ENCODE assay signal across 15 cellular contexts in the genomic region with DNA sequence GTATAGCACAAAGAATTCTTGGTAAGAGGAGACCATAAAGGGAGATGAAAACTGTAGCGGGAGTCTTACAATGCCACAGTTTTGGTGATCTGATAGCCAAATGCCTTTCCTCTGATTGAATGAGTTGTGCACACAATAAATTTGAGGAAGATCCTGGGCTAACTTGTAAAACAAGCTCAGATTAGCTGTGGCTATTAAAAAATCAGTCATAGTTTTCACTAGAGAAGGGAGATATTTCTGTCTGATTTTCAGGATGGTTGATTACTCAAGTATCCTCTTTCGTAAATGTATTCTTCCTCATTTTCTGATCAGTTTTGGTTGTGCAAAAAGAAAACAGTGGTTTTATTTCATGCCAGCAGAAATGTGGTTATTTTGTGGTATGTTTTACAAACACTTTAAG. TPM values are rescaled to one million over a fixed set of nuclear protein-coding genes. Genes with fewer than 3 reads are reported as not detected.
DNase-seq lines count a peak whose midpoint lies in the region; TF ChIP-seq lines count a peak whose summit lies in the region.
"Had no signal": no experiment of that assay in that cellular context is flagged by ENCODE, and none has a peak within 500 bp of the region (broad histone marks: within the 10 kb centered on the region; RNA-seq: fewer than 3 reads in every experiment).

No MANE protein-coding gene starts in this region.

- peak overlapping the region; percentile 3 to 60 (median 48) for H3K27ac ChIP-seq in thyroid gland
- H3K27ac ChIP-seq: psoas muscle, tibial nerve had no signal

- peaks cover 24% of the 10 kb centered on the region in 2 donors for H3K4me1 ChIP-seq in thyroid gland
- H3K4me1 ChIP-seq: psoas muscle, tibial nerve had no signal

- DNase-seq in HFFc6 (peak; percentile 73), OCI-M1 (lab: John Stamatoyannopoulos, UW) (peak; percentile 40), fibroblast of gingiva (ENCODE audit: low read depth) (peak; percentile 34), thyroid gland (no peak), NCI-H82 (lab: John Stamatoyannopoulos, UW) (no peak), ecto neural progenitor cell (ENCODE audit: low spot score) (no peak)
- no peak for DNase-seq in stimulated activated CD4-positive, alpha-beta T cell treated with anti-CD3 and anti-CD28 coated beads, Interleukin-4, amount 100 ng/mL, for 1 hour
- DNase-seq: activated CD4-positive, alpha-beta T cell treated with anti-CD3 and anti-CD28 coated beads, Interleukin-2, amount 50 U/mL, for 1 hour; activated T-cell treated with anti-CD3 and anti-CD28 coated beads, Interleukin-2, amount 50 U/mL, for 72 hours; CD8-positive, alpha-beta memory T cell; heart right ventricle; NCI-H1048; psoas muscle; T-helper 17 cell had no signal

- H3K9me3 ChIP-seq in thyroid gland, result no peaks in the 10 kb centered on the region
- H3K9me3 ChIP-seq: heart right ventricle, psoas muscle, tibial nerve had no signal

- no peaks in the 10 kb centered on the region for H3K9me3 Mint-ChIP-seq in HFFc6
- H3K9me3 Mint-ChIP-seq: activated T-cell treated with anti-CD3 and anti-CD28 coated beads, Interleukin-2, amount 50 U/mL, for 72 hours; CD8-positive, alpha-beta memory T cell had no signal

- H3K27me3 ChIP-seq in thyroid gland, result no peaks in the 10 kb centered on the region
- H3K27me3 ChIP-seq: heart right ventricle, tibial nerve had no signal

- TF ChIP-seq POLR2A in thyroid gland (IDR thresholded peaks at IDR 0.05), result no peak

- peak overlapping the region; percentile 79 for H3K27ac Mint-ChIP-seq in HFFc6
- H3K27ac Mint-ChIP-seq: activated T-cell treated with anti-CD3 and anti-CD28 coated beads, Interleukin-2, amount 50 U/mL, for 72 hours; CD8-positive, alpha-beta memory T cell; T-helper 17 cell had no signal

- H3K36me3 ChIP-seq in thyroid gland, result no peaks in the 10 kb centered on the region
- H3K36me3 ChIP-seq: heart right ventricle, tibial nerve had no signal

- TF ChIP-seq CTCF in HFFc6 (IDR thresholded peaks at IDR 0.05) (no peak), thyroid gland (IDR thresholded peaks at IDR 0.05) (no peak)

- peaks cover 33% of the 10 kb centered on the region for H3K4me1 Mint-ChIP-seq in HFFc6 (ENCODE audit: low read depth)
- H3K4me1 Mint-ChIP-seq: CD8-positive, alpha-beta memory T cell had no signal

- 53 to 60% methylated on average over 2 of the region's 2 CpGs for WGBS in thyroid gland, 2 donors

- no peaks in the 10 kb centered on the region for H3K36me3 Mint-ChIP-seq in HFFc6 (ENCODE audit: low read depth)
- H3K36me3 Mint-ChIP-seq: CD8-positive, alpha-beta memory T cell had no signal

- no peaks in the 10 kb centered on the region for H3K27me3 Mint-ChIP-seq in HFFc6 (ENCODE audit: insufficient read depth)
- H3K27me3 Mint-ChIP-seq: T-helper 17 cell had no signal

- intact Hi-C loops in thyroid gland (cut with DNase I), result no loop called here

- no peak overlapping the region for H3K4me3 ChIP-seq in thyroid gland (replicated peaks in 1 of 3)
- H3K4me3 ChIP-seq: heart right ventricle, psoas muscle, tibial nerve had no signal

- H3K4me3 Mint-ChIP-seq in HFFc6, result peak overlapping the region; percentile 75
- H3K4me3 Mint-ChIP-seq: activated T-cell treated with anti-CD3 and anti-CD28 coated beads, Interleukin-2, amount 50 U/mL, for 72 hours; CD8-positive, alpha-beta memory T cell; T-helper 17 cell had no signal

RNA-seq across cellular contexts. Expression of gene METTL9, which starts 9.1 kb away (rescaled TPM):
- total RNA-seq in HFFc6 (2021; fragmentation: NEBNext Ultra II Directional; extraction: Animal tissue kit (Norgen Biotek cat#: 25700)), result 100 to 1,000 TPM; 147 to 176 (median 151) TPM
- 100 to 1,000 TPM; 139 to 196 (median 181) TPM for total RNA-seq in thyroid gland

Comparison
In these comparisons a context has a peak if more than half of its experiments do, and no peak if none do; other contexts are left out.
1. DNase-seq: peak in HFFc6 (single experiment), OCI-M1 (single experiment) and fibroblast of gingiva (single experiment); none in thyroid gland (0 of 2), NCI-H82 (single experiment), ecto neural progenitor cell (single experiment) and stimulated activated CD4-positive, alpha-beta T cell treated with anti-CD3 and anti-CD28 coated beads, Interleukin-4, amount 100 ng/mL, for 1 hour (single experiment).